ENCODE assay signal across 34 cellular contexts in genomic region chr5:173944512-173944911, GRCh38. TPM values are rescaled to one million over a fixed set of nuclear protein-coding genes. Genes with fewer than 3 reads are reported as not detected.
A peak's percentile ranks its signal among the peaks of the same experiment; 100 is the strongest.
DNase-seq lines count a peak whose midpoint lies in the region; ATAC-seq and TF ChIP-seq lines count a peak whose summit lies in the region.
"Had no signal": no experiment of that assay in that cellular context is flagged by ENCODE, and none has a peak within 500 bp of the region (broad histone marks: within the 10 kb centered on the region; RNA-seq: fewer than 3 reads in every experiment).

No MANE protein-coding gene starts in this region.

- no peak overlapping the region for H3K14ac ChIP-seq in mesenchymal stem cell (ENCODE audit: low read length in 2 of 2)

- no peak overlapping the region for H3K4me3 ChIP-seq in heart left ventricle
- no peak overlapping the region for H3K4me3 ChIP-seq in mesenchymal stem cell (ENCODE audit: insufficient read depth in 1 of 2, low read depth in 1 of 2, low read length in 2 of 2)
- H3K4me3 ChIP-seq: body of pancreas, esophagus squamous epithelium, gastroesophageal sphincter, transverse colon had no signal

- no peak for TF ChIP-seq CTCF in heart left ventricle (IDR thresholded peaks at IDR 0.05)

- no peak overlapping the region for H2BK12ac ChIP-seq in mesenchymal stem cell (ENCODE audit: low read length in 2 of 2)

- H2AK5ac ChIP-seq in mesenchymal stem cell (ENCODE audit: low read length, severe bottlenecking), result no peak overlapping the region

- H3K4me1 Mint-ChIP-seq in activated CD8-positive, alpha-beta T cell treated with anti-CD3 and anti-CD28 coated beads, Interleukin-2, amount 10 ng/mL, durations not matched to agents 7 days and 5 days (ENCODE audit: low read depth), result no peaks in the 10 kb centered on the region
- H3K4me1 Mint-ChIP-seq: activated B cell treated with CpG ODN at 0.5 μM for 24 hours, naive B cell had no signal

- ATAC-seq in Right ventricle myocardium superior (ENCODE audit: poor library complexity), result peak; percentile 44
- peak in 3 of 4 donors; percentile 34 to 51 (median 38) for ATAC-seq in heart left ventricle
- ATAC-seq in activated CD8-positive, alpha-beta T cell treated with anti-CD3 and anti-CD28 coated beads, Interleukin-2, amount 10 ng/mL, durations not matched to agents 7 days and 5 days, result no peak
- ATAC-seq: body of pancreas; CD8-positive, alpha-beta T cell; gastroesophageal sphincter; right cardiac atrium had no signal

- H3K79me1 ChIP-seq in mesenchymal stem cell (replicated peaks; ENCODE audit: low read length, poor library complexity, severe bottlenecking), result peaks cover 18% of the 10 kb centered on the region

- H3K27ac ChIP-seq in heart left ventricle (peak overlapping the region in 5 of 12 donors; percentile 3 to 30 (median 23)), mesenchymal stem cell (ENCODE audit: low read length, poor library complexity, severe bottlenecking) (peak overlapping the region; percentile 66)
- H3K27ac ChIP-seq: esophagus squamous epithelium, gastroesophageal sphincter, transverse colon had no signal

- H2BK15ac ChIP-seq in mesenchymal stem cell (ENCODE audit: low read depth, poor library complexity, severe bottlenecking), result no peak overlapping the region

- H3K27me3 ChIP-seq in heart left ventricle, result no peaks in the 10 kb centered on the region
- no peaks in the 10 kb centered on the region for H3K27me3 ChIP-seq in mesenchymal stem cell (ENCODE audit: control insufficient read depth in 1 of 2, insufficient read depth in 1 of 2, low read length in 2 of 2)
- H3K27me3 ChIP-seq: body of pancreas, esophagus squamous epithelium, gastroesophageal sphincter, transverse colon had no signal

- H3K18ac ChIP-seq in mesenchymal stem cell (ENCODE audit: low read depth in 1 of 2, low read length in 2 of 2), result no peak overlapping the region

- H3K4me2 ChIP-seq in mesenchymal stem cell (ENCODE audit: low read length, poor library complexity, severe bottlenecking), result no peak overlapping the region

- no peak overlapping the region for H3K9ac ChIP-seq in mesenchymal stem cell (ENCODE audit: low read length)

- intact Hi-C loops in Right ventricle myocardium superior (cut with DNase I), result no loop called here
- intact Hi-C loops in cardiac septum (cut with DNase I), result no loop called here
- intact Hi-C loops in heart left ventricle (cut with DNase I), result loop anchor here in 1 of 10 donors (10.0 kb wide), 1 partner anchor 50 kb away; no protein-coding TSS in a partner anchor
- intact Hi-C loops in posterior cingulate gyrus (cut with DNase I), result no loop called here

- no peak overlapping the region for H3K27ac Mint-ChIP-seq in activated CD8-positive, alpha-beta T cell treated with anti-CD3 and anti-CD28 coated beads, Interleukin-2, amount 10 ng/mL, durations not matched to agents 7 days and 5 days
- H3K27ac Mint-ChIP-seq: activated B cell treated with CpG ODN at 0.5 μM for 24 hours; CD8-positive, alpha-beta T cell; stimulated activated naive CD8-positive, alpha-beta T cell treated with anti-CD3 and anti-CD28 coated beads, Interleukin-15, Interleukin-2, amounts not matched to agents 100 ng/mL and 50 ng/mL, for 24 hours had no signal

- H3K4me1 ChIP-seq in heart left ventricle (peaks cover 0 to 59% (median 31%) of the 10 kb centered on the region in 12 donors), mesenchymal stem cell (ENCODE audit: control insufficient read depth, insufficient read depth, low read depth, low read length) (peaks cover 8% of the 10 kb centered on the region)

- no peaks in the 10 kb centered on the region for H3K9me3 Mint-ChIP-seq in activated CD8-positive, alpha-beta T cell treated with anti-CD3 and anti-CD28 coated beads, Interleukin-2, amount 10 ng/mL, durations not matched to agents 7 days and 5 days (ENCODE audit: insufficient read depth)
- H3K9me3 Mint-ChIP-seq: activated B cell treated with CpG ODN at 0.5 μM for 24 hours; CD8-positive, alpha-beta T cell; naive B cell; stimulated activated naive CD8-positive, alpha-beta T cell treated with anti-CD3 and anti-CD28 coated beads, Interleukin-15, Interleukin-2, amounts not matched to agents 100 ng/mL and 50 ng/mL, for 24 hours had no signal

- CTCF ChIA-PET in activated CD8-positive, alpha-beta T cell treated with anti-CD3 and anti-CD28 coated beads, Interleukin-2, amount 10 ng/mL, durations not matched to agents 7 days and 5 days (lab: Charles Lee), result interaction anchor here (2.8 kb wide), 1 partner anchor 19 kb away, joined by 11 read pairs; no protein-coding TSS in a partner anchor

- no peak overlapping the region for H2AFZ ChIP-seq in mesenchymal stem cell (ENCODE audit: low read depth, low read length)

- DNase-seq in Right ventricle myocardium superior (peak; percentile 37), cardiac septum (ENCODE audit: low spot score) (no peak), heart left ventricle (no peak), mesenchymal stem cell (no peak), posterior cingulate gyrus (no peak), globus pallidus (ENCODE audit: low spot score) (no peak), cerebellum (ENCODE audit: low spot score) (no peak)
- DNase-seq in activated CD8-positive, alpha-beta T cell treated with anti-CD3 and anti-CD28 coated beads, Interleukin-2, amount 10 ng/mL, durations not matched to agents 7 days and 5 days, result no peak
- DNase-seq: 8988T; activated B cell treated with CpG ODN at 0.5 μM for 24 hours; activated CD4-positive, alpha-beta T cell treated with anti-CD3 and anti-CD28 coated beads, Interleukin-2, amount 50 U/mL, for 4 hours; activated CD8-positive, alpha-beta memory T cell treated with anti-CD3 and anti-CD28 coated beads, Interleukin-2, amount 50 U/mL, for 48 hours; activated effector memory CD4-positive, alpha-beta T cell treated with Interleukin-2 at 50 U/mL for 16 hours; AML-193; CD8-positive, alpha-beta T cell; DMS153; effector memory CD4-positive, alpha-beta T cell; esophagus squamous epithelium; GDM1; GOT3; naive B cell; NCI-H226; NCI-H774; occipital lobe; SHP77; stimulated activated CD4-positive, alpha-beta T cell treated with anti-CD3 and anti-CD28 coated beads, Interleukin-4, amount 100 ng/mL, for 4 hours; transverse colon had no signal

- H2BK120ac ChIP-seq in mesenchymal stem cell (ENCODE audit: low read depth, low read length), result no peak overlapping the region

- no peak for TF ChIP-seq POLR2A in heart left ventricle (IDR thresholded peaks at IDR 0.05)

- no peak overlapping the region for H3K4ac ChIP-seq in mesenchymal stem cell (ENCODE audit: low read depth in 1 of 2, low read length in 2 of 2)

- 38 to 57% (median 43%) methylated on average over 2 of the region's 2 CpGs for WGBS in heart left ventricle, 4 donors
- WGBS in mesenchymal stem cell, result 100% methylated on average over 2 of the region's 2 CpGs

- H4K8ac ChIP-seq in mesenchymal stem cell (ENCODE audit: low read length), result no peak overlapping the region

- POLR2A ChIA-PET in activated CD8-positive, alpha-beta T cell treated with anti-CD3 and anti-CD28 coated beads, Interleukin-2, amount 10 ng/mL, durations not matched to agents 7 days and 5 days (lab: Charles Lee), result no interaction called here

- H3K4me3 Mint-ChIP-seq in activated CD8-positive, alpha-beta T cell treated with anti-CD3 and anti-CD28 coated beads, Interleukin-2, amount 10 ng/mL, durations not matched to agents 7 days and 5 days, result no peak overlapping the region
- H3K4me3 Mint-ChIP-seq: activated B cell treated with CpG ODN at 0.5 μM for 24 hours; CD8-positive, alpha-beta T cell; naive B cell; stimulated activated naive CD8-positive, alpha-beta T cell treated with anti-CD3 and anti-CD28 coated beads, Interleukin-15, Interleukin-2, amounts not matched to agents 100 ng/mL and 50 ng/mL, for 24 hours had no signal

- no peak overlapping the region for H4K91ac ChIP-seq in mesenchymal stem cell (ENCODE audit: low read length)

- H3K9me3 ChIP-seq in heart left ventricle, result no peaks in the 10 kb centered on the region
- no peaks in the 10 kb centered on the region for H3K9me3 ChIP-seq in mesenchymal stem cell (ENCODE audit: control insufficient read depth, low read length)
- H3K9me3 ChIP-seq: body of pancreas, esophagus squamous epithelium, gastroesophageal sphincter, transverse colon had no signal

- no peaks in the 10 kb centered on the region for H3K27me3 Mint-ChIP-seq in activated CD8-positive, alpha-beta T cell treated with anti-CD3 and anti-CD28 coated beads, Interleukin-2, amount 10 ng/mL, durations not matched to agents 7 days and 5 days (ENCODE audit: low read depth)
- H3K27me3 Mint-ChIP-seq: activated B cell treated with CpG ODN at 0.5 μM for 24 hours; naive B cell; stimulated activated naive CD8-positive, alpha-beta T cell treated with anti-CD3 and anti-CD28 coated beads, Interleukin-15, Interleukin-2, amounts not matched to agents 100 ng/mL and 50 ng/mL, for 24 hours had no signal

- H3K36me3 Mint-ChIP-seq in activated CD8-positive, alpha-beta T cell treated with anti-CD3 and anti-CD28 coated beads, Interleukin-2, amount 10 ng/mL, durations not matched to agents 7 days and 5 days (ENCODE audit: low read depth), result peaks cover 9% of the 10 kb centered on the region

- H3K36me3 ChIP-seq in heart left ventricle (peaks cover 0 to 51% (median 46%) of the 10 kb centered on the region in 9 donors), mesenchymal stem cell (ENCODE audit: control insufficient read depth in 1 of 2, insufficient read depth in 2 of 2, low read depth in 1 of 2, low read length in 2 of 2) (peaks cover 0 to 49% of the 10 kb centered on the region in 2 experiments)

- H3K23ac ChIP-seq in mesenchymal stem cell (ENCODE audit: low read length in 2 of 2), result no peak overlapping the region

- H2BK5ac ChIP-seq in mesenchymal stem cell (ENCODE audit: low read depth, low read length, poor library complexity, severe bottlenecking), result no peak overlapping the region

RNA-seq across cellular contexts. Expression of gene C5orf47, which starts 44.5 kb away (rescaled TPM):
- not detected for total RNA-seq in Right ventricle myocardium superior
- 0.24 TPM for total RNA-seq in cardiac septum
- total RNA-seq in heart left ventricle, result under 1 TPM in 2 of 9 donors, not detected in 7; 0.12 to 0.58 TPM
- under 1 TPM; 0.15 TPM for polyA plus RNA-seq in heart left ventricle
- not detected for polyA plus RNA-seq in mesenchymal stem cell (2013, experiment 1 of 2)
- 0.03 TPM for polyA plus RNA-seq in mesenchymal stem cell (2013, experiment 2 of 2)
- not detected for total RNA-seq in activated CD8-positive, alpha-beta T cell treated with anti-CD3 and anti-CD28 coated beads, Interleukin-2, amount 10 ng/mL, durations not matched to agents 7 days and 5 days
- 0.36 TPM for total RNA-seq in cerebellum
- total RNA-seq: activated B cell treated with CpG ODN at 0.5 μM for 24 hours; body of pancreas; CD8-positive, alpha-beta T cell; esophagus squamous epithelium; gastroesophageal sphincter; MCF 10A; mesenteric fat pad; OCI-LY7; transverse colon had no signal

RNA-seq across cellular contexts. Expression of gene CPEB4, which starts 56.4 kb away (rescaled TPM):
- total RNA-seq in Right ventricle myocardium superior (118 TPM), cardiac septum (187 TPM), heart left ventricle (100 to 1,000 TPM; 104 to 217 (median 172) TPM), cerebellum (110 TPM)
- 100 to 1,000 TPM in 1 of 2 donors, 10 to 100 TPM in 1; 28.7 to 158 TPM for polyA plus RNA-seq in heart left ventricle
- 12.8 TPM for polyA plus RNA-seq in mesenchymal stem cell (2013, experiment 1 of 2)
- 12.4 TPM for polyA plus RNA-seq in mesenchymal stem cell (2013, experiment 2 of 2)
- total RNA-seq in activated CD8-positive, alpha-beta T cell treated with anti-CD3 and anti-CD28 coated beads, Interleukin-2, amount 10 ng/mL, durations not matched to agents 7 days and 5 days, result 10 to 100 TPM; 10.5 to 12.3 TPM
